17 cellular contexts compared by ENCODE assay signal in the genomic region with DNA sequence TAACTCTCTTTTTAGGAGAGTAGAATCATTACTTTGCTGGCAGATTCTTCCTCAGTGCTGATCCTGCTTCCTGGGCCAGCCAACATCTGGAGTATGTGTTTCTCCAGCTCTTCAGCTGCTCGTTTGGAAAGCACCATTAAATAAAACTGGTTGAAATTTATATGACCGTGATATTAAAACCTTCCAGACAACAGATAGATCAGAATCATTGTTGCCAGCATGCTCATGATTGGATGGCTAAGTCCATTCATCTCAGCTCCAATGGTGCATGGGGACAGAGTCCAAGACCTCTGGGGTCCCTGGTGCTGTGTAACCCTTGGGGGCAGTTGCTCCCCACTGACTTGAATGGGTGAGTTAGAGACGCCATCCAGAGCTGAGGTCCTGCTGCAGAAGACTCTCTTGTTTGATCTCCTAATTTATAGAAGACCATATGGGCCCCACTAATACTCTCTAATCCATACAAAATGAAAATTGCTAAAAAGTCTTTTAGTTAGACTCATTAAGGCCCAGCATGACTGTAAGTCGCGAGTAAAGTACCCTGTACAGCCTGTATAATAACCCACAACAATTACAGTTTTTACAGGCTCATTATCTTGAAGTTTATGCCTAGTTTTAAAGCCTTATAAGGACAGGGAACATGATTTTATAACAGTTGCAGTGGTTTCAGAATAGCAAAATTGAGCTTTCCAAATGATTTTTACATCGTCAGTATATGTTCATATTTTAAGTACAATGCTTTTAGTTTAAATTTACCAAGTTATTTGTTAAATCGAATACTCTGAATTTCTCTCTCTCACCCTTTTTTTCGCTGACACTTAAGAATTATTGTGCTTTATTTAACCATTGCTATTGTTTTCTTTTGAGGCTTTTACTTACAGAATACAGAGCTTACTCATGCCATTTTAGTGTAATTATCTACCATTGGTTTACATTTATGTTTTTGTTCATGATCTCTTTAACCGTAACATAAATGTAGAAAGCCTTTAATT. TPM values are rescaled to one million over a fixed set of nuclear protein-coding genes. Genes with fewer than 3 reads are reported as not detected.
DNase-seq lines count a peak whose midpoint lies in the region; ATAC-seq and TF ChIP-seq lines count a peak whose summit lies in the region.
"Had no signal": no experiment of that assay in that cellular context is flagged by ENCODE, and none has a peak within 500 bp of the region (broad histone marks: within the 10 kb centered on the region; RNA-seq: fewer than 3 reads in every experiment).

No MANE protein-coding gene starts in this region.

- H3K4me1 ChIP-seq in A673 (ENCODE audit: insufficient read depth, low read length, poor library complexity, severe bottlenecking) = peaks cover 39% of the 10 kb centered on the region
- peaks cover 51% of the 10 kb centered on the region for H3K4me1 ChIP-seq in MM.1S (ENCODE audit: low read length)
- peaks cover 0 to 26% (median 6%) of the 10 kb centered on the region in 3 donors for H3K4me1 ChIP-seq in gastroesophageal sphincter
- H3K4me1 ChIP-seq in neural progenitor cell = peaks cover 38% of the 10 kb centered on the region
- H3K4me1 ChIP-seq: body of pancreas had no signal

- no TSS peak for BruUV-seq in A673 (replicated peaks; lab: Mats Ljungman, UMichigan)

- peaks cover 12% of the 10 kb centered on the region for H3K36me3 Mint-ChIP-seq in neural progenitor cell
- H3K36me3 Mint-ChIP-seq in activated naive CD8-positive, alpha-beta T cell treated with anti-CD3 and anti-CD28 coated beads for 36 hours = no peaks in the 10 kb centered on the region
- H3K36me3 Mint-ChIP-seq: natural killer cell treated with Interleukin-12 subunit alpha and Interleukin-12 subunit beta and Interleukin-15 and Interleukin-18, amount 100 ng/mL, for 72 hours had no signal

- CTCF ChIA-PET in A673 (lab: Charles Lee) = no interaction called here

- H3K27me3 Mint-ChIP-seq in neural progenitor cell (ENCODE audit: insufficient read depth, low read depth) = peaks cover 2% of the 10 kb centered on the region
- H3K27me3 Mint-ChIP-seq in activated naive CD8-positive, alpha-beta T cell treated with anti-CD3 and anti-CD28 coated beads for 36 hours = no peaks in the 10 kb centered on the region
- H3K27me3 Mint-ChIP-seq: activated CD4-positive, alpha-beta T cell treated with anti-CD3 and anti-CD28 coated beads, Interleukin-2, amount 10 ng/mL, durations not matched to agents 24 days and 14 days; natural killer cell treated with Interleukin-12 subunit alpha and Interleukin-12 subunit beta and Interleukin-15 and Interleukin-18, amount 100 ng/mL, for 72 hours had no signal

- DNase-seq in A673 (ENCODE audit: low spot score) = peak; percentile 19
- peak; percentile 3 for DNase-seq in MM.1S
- DNase-seq in neural progenitor cell (ENCODE audit: low spot score) = no peak
- no peak for DNase-seq in activated naive CD8-positive, alpha-beta T cell treated with anti-CD3 and anti-CD28 coated beads for 36 hours
- no peak for DNase-seq in NCI-H1092 (lab: John Stamatoyannopoulos, UW)
- no peak for DNase-seq in dedifferentiated amniotic fluid mesenchymal stem cell (ENCODE audit: extremely low spot score)
- DNase-seq: activated CD4-positive, alpha-beta T cell treated with anti-CD3 and anti-CD28 coated beads, Interleukin-2, amount 10 ng/mL, durations not matched to agents 24 days and 14 days; body of pancreas; DMS 273 treated with DMSO at 0.1 percent for 48 hours; effector CD8-positive, alpha-beta T cell; glutamatergic neuron; NCI-H2227 treated with DMSO at 0.1 percent for 48 hours had no signal

- TF ChIP-seq EP300 in gastroesophageal sphincter (IDR thresholded peaks at IDR 0.05) = no peak

- H3K9me3 ChIP-seq in A673 (ENCODE audit: low read depth, low read length, poor library complexity, severe bottlenecking) (no peaks in the 10 kb centered on the region), MM.1S (replicated peaks; ENCODE audit: insufficient read depth, low read length) (no peaks in the 10 kb centered on the region), gastroesophageal sphincter (no peaks in the 10 kb centered on the region), neural progenitor cell (ENCODE audit: low read depth) (no peaks in the 10 kb centered on the region)
- H3K9me3 ChIP-seq: body of pancreas had no signal

- H3K27me3 ChIP-seq in A673 (replicated peaks; ENCODE audit: insufficient read depth, low read depth, low read length, poor library complexity) (no peaks in the 10 kb centered on the region), MM.1S (replicated peaks; ENCODE audit: insufficient read depth, low read length) (no peaks in the 10 kb centered on the region), gastroesophageal sphincter (no peaks in the 10 kb centered on the region), neural progenitor cell (no peaks in the 10 kb centered on the region)
- H3K27me3 ChIP-seq: body of pancreas had no signal

- H3K4me3 Mint-ChIP-seq in neural progenitor cell = no peak overlapping the region
- no peak overlapping the region for H3K4me3 Mint-ChIP-seq in activated naive CD8-positive, alpha-beta T cell treated with anti-CD3 and anti-CD28 coated beads for 36 hours
- H3K4me3 Mint-ChIP-seq: activated CD4-positive, alpha-beta T cell treated with anti-CD3 and anti-CD28 coated beads, Interleukin-2, amount 10 ng/mL, durations not matched to agents 24 days and 14 days; activated T-helper 1 cell treated with anti-CD3 and anti-CD28 coated beads, Interleukin-12 subunit alpha, Interleukin-12 subunit beta, Interleukin-2, Interleukin-4 antibody, amounts not matched to agents 30 ng/mL and 10 ng/mL and 1 ng/mL, durations not matched to agents 14 hours and 24 hours and 36 hours; natural killer cell treated with Interleukin-12 subunit alpha and Interleukin-12 subunit beta and Interleukin-15 and Interleukin-18, amount 100 ng/mL, for 72 hours; T-helper 1 cell treated with Interleukin-12 subunit alpha and Interleukin-12 subunit beta and Interleukin-4 antibody, amounts not matched to agents 30 μg/mL and 1 μg/mL, for 36 hours had no signal

- no peak overlapping the region; the same call in 1 of the 2 replicates for H2AFZ ChIP-seq in MM.1S (ENCODE audit: low read length)
- no peak overlapping the region for H2AFZ ChIP-seq in neural progenitor cell (replicated peaks)

- intact Hi-C loops in A673 (cut with micrococcal nuclease; ENCODE audit: unreplicated experiment) = loop anchor here (5.0 kb wide), 3 partner anchors 38 to 58 kb away; a partner anchor contains a TSS

- TF ChIP-seq CTCF in A673 (conservative IDR thresholded peaks at IDR 0.05; ENCODE audit: low read depth, low read length) (no peak), MM.1S (IDR thresholded peaks at IDR 0.05; ENCODE audit: low read length) (no peak), gastroesophageal sphincter (IDR thresholded peaks at IDR 0.05) (no peak), neural progenitor cell (IDR thresholded peaks at IDR 0.05) (no peak)

- H3K36me3 ChIP-seq in A673 (ENCODE audit: insufficient read depth, low read length, poor library complexity, severe bottlenecking) (no peaks in the 10 kb centered on the region), MM.1S (replicated peaks; ENCODE audit: insufficient read depth, low read length) (peaks cover 10% of the 10 kb centered on the region), gastroesophageal sphincter (peaks cover 0 to under 1% of the 10 kb centered on the region in 2 donors), neural progenitor cell (no peaks in the 10 kb centered on the region)

- H3K4me2 ChIP-seq in MM.1S (ENCODE audit: low read depth, low read length) (peak overlapping the region; percentile 83), neural progenitor cell (peak overlapping the region; percentile 48)

- H4K20me1 ChIP-seq in MM.1S (ENCODE audit: insufficient read depth, low read length) (no peaks in the 10 kb centered on the region), neural progenitor cell (ENCODE audit: low read depth) (no peaks in the 10 kb centered on the region)

- H3K4me1 Mint-ChIP-seq in neural progenitor cell = peaks cover 50% of the 10 kb centered on the region
- H3K4me1 Mint-ChIP-seq in activated naive CD8-positive, alpha-beta T cell treated with anti-CD3 and anti-CD28 coated beads for 36 hours = peaks cover 5% of the 10 kb centered on the region

- H3K27ac ChIP-seq in A673 (ENCODE audit: low read depth, low read length, poor library complexity, severe bottlenecking) = no peak overlapping the region
- peak overlapping the region; percentile 99 for H3K27ac ChIP-seq in MM.1S (ENCODE audit: low read length)
- peak overlapping the region in 3 of 4 donors; percentile 1 to 60 (median 22) for H3K27ac ChIP-seq in gastroesophageal sphincter
- H3K27ac ChIP-seq in neural progenitor cell = no peak overlapping the region
- H3K27ac ChIP-seq: body of pancreas had no signal

- H3K27ac Mint-ChIP-seq in neural progenitor cell = no peak overlapping the region
- H3K27ac Mint-ChIP-seq in activated naive CD8-positive, alpha-beta T cell treated with anti-CD3 and anti-CD28 coated beads for 36 hours = no peak overlapping the region
- H3K27ac Mint-ChIP-seq: activated CD4-positive, alpha-beta T cell treated with anti-CD3 and anti-CD28 coated beads, Interleukin-2, amount 10 ng/mL, durations not matched to agents 24 days and 14 days; activated T-helper 1 cell treated with anti-CD3 and anti-CD28 coated beads, Interleukin-12 subunit alpha, Interleukin-12 subunit beta, Interleukin-2, Interleukin-4 antibody, amounts not matched to agents 30 ng/mL and 10 ng/mL and 1 ng/mL, durations not matched to agents 14 hours and 24 hours and 36 hours; natural killer cell treated with Interleukin-12 subunit alpha and Interleukin-12 subunit beta and Interleukin-15 and Interleukin-18, amount 100 ng/mL, for 72 hours; T-helper 1 cell treated with Interleukin-12 subunit alpha and Interleukin-12 subunit beta and Interleukin-4 antibody, amounts not matched to agents 30 μg/mL and 1 μg/mL, for 36 hours had no signal

- TF ChIP-seq POLR2A in gastroesophageal sphincter (IDR thresholded peaks at IDR 0.05) = no peak

- WGBS in gastroesophageal sphincter (ENCODE audit: low coverage in 1 of 2), 2 donors = 77 to 79% methylated on average over 7 to 9 of the region's 9 CpGs

- H3K9me3 Mint-ChIP-seq in neural progenitor cell = peaks cover 2% of the 10 kb centered on the region
- no peaks in the 10 kb centered on the region for H3K9me3 Mint-ChIP-seq in activated naive CD8-positive, alpha-beta T cell treated with anti-CD3 and anti-CD28 coated beads for 36 hours
- H3K9me3 Mint-ChIP-seq: activated CD4-positive, alpha-beta T cell treated with anti-CD3 and anti-CD28 coated beads, Interleukin-2, amount 10 ng/mL, durations not matched to agents 24 days and 14 days; activated T-helper 1 cell treated with anti-CD3 and anti-CD28 coated beads, Interleukin-12 subunit alpha, Interleukin-12 subunit beta, Interleukin-2, Interleukin-4 antibody, amounts not matched to agents 30 ng/mL and 10 ng/mL and 1 ng/mL, durations not matched to agents 14 hours and 24 hours and 36 hours; natural killer cell treated with Interleukin-12 subunit alpha and Interleukin-12 subunit beta and Interleukin-15 and Interleukin-18, amount 100 ng/mL, for 72 hours; T-helper 1 cell treated with Interleukin-12 subunit alpha and Interleukin-12 subunit beta and Interleukin-4 antibody, amounts not matched to agents 30 μg/mL and 1 μg/mL, for 36 hours had no signal

- H3F3A ChIP-seq in MM.1S (ENCODE audit: insufficient read depth, low read length) = peaks cover 50% of the 10 kb centered on the region
- H3F3A ChIP-seq in neural progenitor cell (ENCODE audit: low read depth) = peaks cover 11% of the 10 kb centered on the region

- peaks cover 61% of the 10 kb centered on the region for H3K79me2 ChIP-seq in MM.1S (ENCODE audit: low read length)
- no peaks in the 10 kb centered on the region for H3K79me2 ChIP-seq in neural progenitor cell (ENCODE audit: low read depth)

- POLR2A ChIA-PET in A673 (lab: Charles Lee; ENCODE audit: low non-redundant PET) = no interaction called here

- no peak for ATAC-seq in gastroesophageal sphincter
- no peak for ATAC-seq in HG03442 (IDR thresholded peaks at IDR 0.05; ENCODE audit: unreplicated experiment)
- ATAC-seq: body of pancreas; natural killer cell treated with Interleukin-12 subunit alpha and Interleukin-12 subunit beta and Interleukin-15 and Interleukin-18, amount 100 ng/mL, for 72 hours had no signal

- H3K4me3 ChIP-seq in A673 (ENCODE audit: low read depth, low read length, poor library complexity, severe bottlenecking) (no peak overlapping the region), MM.1S (ENCODE audit: low read length) (peak overlapping the region; percentile 36), gastroesophageal sphincter (no peak overlapping the region), neural progenitor cell (no peak overlapping the region)
- H3K4me3 ChIP-seq: body of pancreas had no signal

- no peaks in the 10 kb centered on the region for H3K9me2 ChIP-seq in MM.1S (replicated peaks; ENCODE audit: insufficient read depth, low read length)

- H3K9ac ChIP-seq in MM.1S (ENCODE audit: low read length) = peak overlapping the region; percentile 58
- no peak overlapping the region for H3K9ac ChIP-seq in neural progenitor cell

RNA-seq across cellular contexts. Expression of a gene that starts 60.0 kb away (rescaled TPM):
- total RNA-seq in A673 (2021) (7.1 and 7.2 TPM in 2 replicates), gastroesophageal sphincter (10 to 100 TPM in 2 of 4 donors, 1 to 10 TPM in 2; 4.0 to 24.0 (median 10.2) TPM), neural progenitor cell (ENCODE audit: low replicate concordance) (2.8 and 3.7 TPM in 2 replicates)
- 10 to 100 TPM; 10.0 to 11.8 TPM for total RNA-seq in activated naive CD8-positive, alpha-beta T cell treated with anti-CD3 and anti-CD28 coated beads for 36 hours

Comparison
In these comparisons a context has a peak if more than half of its experiments do, and no peak if none do; other contexts are left out.
1. DNase-seq: peak in A673 (single experiment) and MM.1S (single experiment); none in neural progenitor cell (single experiment), activated naive CD8-positive, alpha-beta T cell treated with anti-CD3 and anti-CD28 coated beads for 36 hours (single experiment), NCI-H1092 (single experiment) and dedifferentiated amniotic fluid mesenchymal stem cell (single experiment).
2. H3K27ac ChIP-seq: peak in MM.1S (single experiment) and gastroesophageal sphincter (3 of 4); none in A673 (single experiment) and neural progenitor cell (single experiment).